1 cellular context compared by ENCODE assay signal in the genomic region with DNA sequence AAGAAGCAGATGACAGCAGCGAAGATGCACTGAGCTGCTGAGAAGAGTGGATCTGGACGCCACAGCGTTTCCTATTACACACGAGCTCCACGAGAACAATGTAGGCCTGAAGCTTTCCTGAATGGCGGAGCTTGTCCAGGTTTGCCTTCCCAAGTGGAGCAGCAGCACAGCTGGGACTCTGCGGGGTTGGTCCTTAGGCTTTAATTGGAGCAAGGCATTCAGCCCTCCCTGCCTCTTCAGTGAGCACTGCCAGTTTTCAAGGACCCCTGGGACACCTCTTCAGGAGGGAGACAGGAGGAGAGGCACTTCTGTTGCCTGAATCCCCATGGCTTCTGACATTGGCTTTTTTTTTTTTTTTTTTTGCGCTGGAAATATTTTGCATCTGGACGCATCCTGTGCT.
TF ChIP-seq lines count a peak whose summit lies in the region.

No MANE protein-coding gene starts in this region.

TF ChIP-seq in H1, 55 proteins besides CTCF, POLR2A, EP300 and RAD21 (continued from another document):
- no peak for TF ChIP-seq YY1 (IDR thresholded peaks at IDR 0.05; ENCODE audit: low read depth, low read length)
- no peak for TF ChIP-seq BCL11A (IDR thresholded peaks at IDR 0.05; ENCODE audit: low read depth in 2 of 2, low read length in 2 of 2)
- no peak for TF ChIP-seq SRF (IDR thresholded peaks at IDR 0.05; ENCODE audit: low read depth, low read length)
- TF ChIP-seq SP2 (IDR thresholded peaks at IDR 0.05; ENCODE audit: low read length), result no peak
